ENCODE assay signal across 11 cellular contexts in the genomic region with DNA sequence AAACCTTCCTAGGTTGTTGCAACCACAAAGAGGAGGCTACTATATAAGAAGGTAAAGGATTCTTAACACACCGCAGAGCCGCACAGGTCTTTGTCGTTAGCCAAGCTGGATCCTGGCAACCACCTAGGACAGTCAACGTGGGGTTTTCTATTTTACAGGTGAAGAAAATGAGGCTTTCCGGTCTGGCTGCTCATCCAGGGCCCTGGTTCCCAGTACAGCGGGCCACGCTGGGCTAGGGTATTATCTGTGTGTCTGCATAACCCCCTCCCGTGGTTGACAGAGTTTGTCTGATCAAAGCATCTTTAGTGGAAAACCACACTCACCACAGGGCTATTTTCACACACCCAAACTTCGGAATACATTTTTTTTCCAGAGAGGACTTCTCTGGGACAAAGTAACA. TPM values are rescaled to one million over a fixed set of nuclear protein-coding genes. Genes with fewer than 3 reads are reported as not detected.
DNase-seq lines count a peak whose midpoint lies in the region; ATAC-seq and TF ChIP-seq lines count a peak whose summit lies in the region.
"Had no signal": no experiment of that assay in that cellular context is flagged by ENCODE, and none has a peak within 500 bp of the region (broad histone marks: within the 10 kb centered on the region; RNA-seq: fewer than 3 reads in every experiment).

No MANE protein-coding gene starts in this region.

- no peaks in the 10 kb centered on the region for H3K36me3 Mint-ChIP-seq in MCF 10A (ENCODE audit: insufficient read depth, unreplicated experiment)

- H3K27ac ChIP-seq in breast epithelium (peak overlapping the region; percentile 90 to 94), upper lobe of right lung (peak overlapping the region; percentile 74)
- H3K27ac ChIP-seq: dorsolateral prefrontal cortex, KMS-11 had no signal

- CTCF ChIA-PET in MCF 10A (lab: Yijun Ruan, JAX) = no interaction called here

- H3K9me3 ChIP-seq in breast epithelium (no peaks in the 10 kb centered on the region), upper lobe of right lung (no peaks in the 10 kb centered on the region)

- ATAC-seq in left lobe of liver (no peak), upper lobe of right lung (no peak)

- no peak for TF ChIP-seq POLR2A in breast epithelium (IDR thresholded peaks at IDR 0.05)

- no peak for TF ChIP-seq CTCF in breast epithelium (IDR thresholded peaks at IDR 0.05)
- no peak for TF ChIP-seq CTCF in MCF 10A (IDR thresholded peaks at IDR 0.05; ENCODE audit: unreplicated experiment)
- TF ChIP-seq CTCF in upper lobe of right lung (IDR thresholded peaks at IDR 0.05) = no peak

- POLR2A ChIA-PET in MCF 10A (lab: Yijun Ruan, JAX) = no interaction called here

- BruUV-seq in MCF 10A (replicated peaks; lab: Mats Ljungman, UMichigan) = no TSS peak

- no peaks in the 10 kb centered on the region for H3K9me3 Mint-ChIP-seq in MCF 10A (ENCODE audit: unreplicated experiment)

- no peak overlapping the region for H3K27ac Mint-ChIP-seq in MCF 10A (ENCODE audit: low read depth, unreplicated experiment)

- peak overlapping the region in 2 of 3 donors; percentile 28 to 47 for H3K4me3 ChIP-seq in breast epithelium
- peak overlapping the region; percentile 28 for H3K4me3 ChIP-seq in upper lobe of right lung
- H3K4me3 ChIP-seq: dorsolateral prefrontal cortex had no signal

- no peaks in the 10 kb centered on the region for H3K4me1 Mint-ChIP-seq in MCF 10A (ENCODE audit: insufficient read depth, unreplicated experiment)

- peaks cover 0 to 6% of the 10 kb centered on the region in 2 donors for H3K4me1 ChIP-seq in breast epithelium
- peaks cover 6% of the 10 kb centered on the region for H3K4me1 ChIP-seq in upper lobe of right lung

- H3K4me3 Mint-ChIP-seq in MCF 10A (ENCODE audit: unreplicated experiment) = no peak overlapping the region
- H3K4me3 Mint-ChIP-seq: naive B cell had no signal

- DNase-seq in breast epithelium (ENCODE audit: low spot score in 2 of 2) (peak in 1 of 2 donors; percentile 37), MCF 10A (ENCODE audit: unreplicated experiment) (no peak), activated T-cell treated with anti-CD3 and anti-CD28 coated beads for 48 hours (ENCODE audit: low read depth) (peak; percentile 27), left lobe of liver (ENCODE audit: low spot score) (peak; percentile 36), upper lobe of right lung (peak; percentile 38), DMS79 (lab: John Stamatoyannopoulos, UW) (no peak), GOT3 (lab: John Stamatoyannopoulos, UW) (no peak), SW 1271 (lab: John Stamatoyannopoulos, UW) (no peak)
- DNase-seq: dorsolateral prefrontal cortex, naive B cell had no signal

- intact Hi-C loops in breast epithelium (cut with DNase I; ENCODE audit: low total_unique reads) (no loop called here), MCF 10A (cut with micrococcal nuclease) (no loop called here), upper lobe of right lung (cut with DNase I) (no loop called here)

- H3K27me3 Mint-ChIP-seq in MCF 10A (ENCODE audit: insufficient read depth, unreplicated experiment) = peaks cover 16% of the 10 kb centered on the region

- H3K36me3 ChIP-seq in breast epithelium (no peaks in the 10 kb centered on the region), upper lobe of right lung (no peaks in the 10 kb centered on the region)

- H3K27me3 ChIP-seq in breast epithelium (peaks cover 0 to 5% of the 10 kb centered on the region in 2 donors), upper lobe of right lung (peaks cover 14% of the 10 kb centered on the region)

RNA-seq across cellular contexts. Expression of gene PDE9A, which starts 39.0 kb away (rescaled TPM):
- total RNA-seq in breast epithelium (10 to 100 TPM in 2 of 3 donors, 1 to 10 TPM in 1; 3.0 to 14.7 (median 10.5) TPM), MCF 10A (2022) (not detected in 2 replicates), left lobe of liver (3.9 TPM), upper lobe of right lung (15.3 TPM)

Comparison
In these comparisons a context has a peak if more than half of its experiments do, and no peak if none do; other contexts are left out.
1. DNase-seq: peak in activated T-cell treated with anti-CD3 and anti-CD28 coated beads for 48 hours (single experiment), left lobe of liver (single experiment) and upper lobe of right lung (single experiment); none in MCF 10A (single experiment), DMS79 (single experiment), GOT3 (single experiment) and SW 1271 (0 of 2).